Comparison of ENCODE assay signal across 1 cellular context in the genomic region with DNA sequence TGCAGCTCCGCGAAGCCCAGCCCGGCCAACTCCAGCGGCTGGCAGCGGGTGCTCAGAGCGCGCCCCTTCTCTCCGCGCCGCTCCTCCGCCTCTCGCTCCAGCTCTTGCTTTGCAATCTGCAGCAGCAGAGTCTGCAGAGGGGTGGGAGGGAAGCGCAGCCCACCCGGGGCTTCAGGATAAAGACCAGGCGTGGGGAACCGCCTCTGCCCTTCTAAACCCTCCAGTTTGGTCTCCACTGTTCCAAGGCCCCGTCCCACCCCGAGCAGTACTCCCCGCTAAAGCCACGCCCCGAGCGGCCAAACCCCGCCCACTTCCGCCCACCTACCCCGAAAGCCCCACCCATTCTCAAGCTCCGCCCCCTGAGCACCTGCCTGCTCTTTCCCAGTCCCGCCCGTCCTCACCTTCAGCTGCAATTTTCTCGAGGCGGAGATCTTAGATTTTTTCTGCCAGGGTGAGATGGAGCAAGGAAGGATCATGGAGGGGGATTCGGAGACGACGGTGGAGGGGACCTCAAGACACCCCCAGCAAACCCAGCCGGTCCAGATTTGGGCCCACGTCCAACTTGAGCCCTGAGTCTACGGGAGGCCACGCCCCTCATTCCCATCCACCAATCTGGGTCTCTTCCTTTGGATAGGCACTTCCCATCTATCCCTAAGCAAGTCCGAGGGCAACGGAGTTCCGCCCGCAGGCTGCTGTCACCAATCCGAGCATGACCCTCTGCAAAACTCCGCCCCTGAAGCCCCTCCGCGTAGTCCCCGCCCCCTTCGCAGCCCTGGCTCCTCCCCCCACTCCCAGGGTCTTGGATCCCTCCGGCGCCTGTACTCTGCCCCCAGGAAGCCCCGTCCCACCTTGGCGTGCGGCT.
TF ChIP-seq lines count a peak whose summit lies in the region.

No MANE protein-coding gene starts in this region.

TF ChIP-seq in SK-N-SH treated with all-trans-retinoic acid at 6 μM for 48 hours, 23 proteins besides CTCF, POLR2A, EP300 and RAD21 (continued from another document):
- TF ChIP-seq ARNTL (CRISPR knock-in tag; IDR thresholded peaks at IDR 0.05; ENCODE audit: borderline replicate concordance, low read depth) (no peak), TCF4 (CRISPR knock-in tag; IDR thresholded peaks at IDR 0.05; ENCODE audit: borderline replicate concordance) (no peak)
- TF ChIP-seq, protein P1, sequence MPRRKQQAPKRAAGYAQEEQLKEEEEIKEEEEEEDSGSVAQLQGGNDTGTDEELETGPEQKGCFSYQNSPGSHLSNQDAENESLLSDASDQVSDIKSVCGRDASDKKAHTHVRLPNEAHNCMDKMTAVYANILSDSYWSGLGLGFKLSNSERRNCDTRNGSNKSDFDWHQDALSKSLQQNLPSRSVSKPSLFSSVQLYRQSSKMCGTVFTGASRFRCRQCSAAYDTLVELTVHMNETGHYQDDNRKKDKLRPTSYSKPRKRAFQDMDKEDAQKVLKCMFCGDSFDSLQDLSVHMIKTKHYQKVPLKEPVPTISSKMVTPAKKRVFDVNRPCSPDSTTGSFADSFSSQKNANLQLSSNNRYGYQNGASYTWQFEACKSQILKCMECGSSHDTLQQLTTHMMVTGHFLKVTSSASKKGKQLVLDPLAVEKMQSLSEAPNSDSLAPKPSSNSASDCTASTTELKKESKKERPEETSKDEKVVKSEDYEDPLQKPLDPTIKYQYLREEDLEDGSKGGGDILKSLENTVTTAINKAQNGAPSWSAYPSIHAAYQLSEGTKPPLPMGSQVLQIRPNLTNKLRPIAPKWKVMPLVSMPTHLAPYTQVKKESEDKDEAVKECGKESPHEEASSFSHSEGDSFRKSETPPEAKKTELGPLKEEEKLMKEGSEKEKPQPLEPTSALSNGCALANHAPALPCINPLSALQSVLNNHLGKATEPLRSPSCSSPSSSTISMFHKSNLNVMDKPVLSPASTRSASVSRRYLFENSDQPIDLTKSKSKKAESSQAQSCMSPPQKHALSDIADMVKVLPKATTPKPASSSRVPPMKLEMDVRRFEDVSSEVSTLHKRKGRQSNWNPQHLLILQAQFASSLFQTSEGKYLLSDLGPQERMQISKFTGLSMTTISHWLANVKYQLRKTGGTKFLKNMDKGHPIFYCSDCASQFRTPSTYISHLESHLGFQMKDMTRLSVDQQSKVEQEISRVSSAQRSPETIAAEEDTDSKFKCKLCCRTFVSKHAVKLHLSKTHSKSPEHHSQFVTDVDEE (CRISPR knock-in tag; IDR thresholded peaks at IDR 0.05), result no peak
- TF ChIP-seq, protein P2, sequence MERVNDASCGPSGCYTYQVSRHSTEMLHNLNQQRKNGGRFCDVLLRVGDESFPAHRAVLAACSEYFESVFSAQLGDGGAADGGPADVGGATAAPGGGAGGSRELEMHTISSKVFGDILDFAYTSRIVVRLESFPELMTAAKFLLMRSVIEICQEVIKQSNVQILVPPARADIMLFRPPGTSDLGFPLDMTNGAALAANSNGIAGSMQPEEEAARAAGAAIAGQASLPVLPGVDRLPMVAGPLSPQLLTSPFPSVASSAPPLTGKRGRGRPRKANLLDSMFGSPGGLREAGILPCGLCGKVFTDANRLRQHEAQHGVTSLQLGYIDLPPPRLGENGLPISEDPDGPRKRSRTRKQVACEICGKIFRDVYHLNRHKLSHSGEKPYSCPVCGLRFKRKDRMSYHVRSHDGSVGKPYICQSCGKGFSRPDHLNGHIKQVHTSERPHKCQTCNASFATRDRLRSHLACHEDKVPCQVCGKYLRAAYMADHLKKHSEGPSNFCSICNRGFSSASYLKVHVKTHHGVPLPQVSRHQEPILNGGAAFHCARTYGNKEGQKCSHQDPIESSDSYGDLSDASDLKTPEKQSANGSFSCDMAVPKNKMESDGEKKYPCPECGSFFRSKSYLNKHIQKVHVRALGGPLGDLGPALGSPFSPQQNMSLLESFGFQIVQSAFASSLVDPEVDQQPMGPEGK (CRISPR knock-in tag; IDR thresholded peaks at IDR 0.05; ENCODE audit: borderline replicate concordance), result no peak
TF ChIP-seq in SK-N-SH treated with all-trans-retinoic acid at 6 μM for 48 hours: peak in this region for 0.
